10 cellular contexts compared by ENCODE assay signal in the genomic region with DNA sequence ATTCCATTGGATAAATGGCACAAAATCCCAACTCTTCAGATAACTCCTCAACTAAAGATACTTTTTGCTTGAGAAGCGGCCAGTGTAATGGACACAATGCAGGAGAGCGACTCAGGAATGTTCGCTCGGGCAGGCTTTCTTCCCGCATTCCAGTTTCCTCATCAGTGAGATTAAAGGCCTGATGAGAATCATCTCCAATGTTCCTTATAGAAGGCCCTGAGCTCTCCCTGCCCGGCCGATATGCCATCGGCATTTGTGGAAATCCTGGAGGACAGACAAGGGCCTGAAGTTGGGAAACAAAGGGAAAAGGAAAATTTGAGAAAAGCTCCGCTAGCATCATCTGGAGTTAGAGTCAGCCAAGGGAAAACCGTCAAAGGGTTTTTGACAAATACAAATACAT.
"Had no signal": no experiment of that assay in that cellular context is flagged by ENCODE, and none has a peak within 500 bp of the region (broad histone marks: within the 10 kb centered on the region; RNA-seq: fewer than 3 reads in every experiment).

No MANE protein-coding gene starts in this region.

- H3K9me3 Mint-ChIP-seq: activated naive CD4-positive, alpha-beta T cell treated with anti-CD3 and anti-CD28 coated beads, Interleukin-2, amount 50 U/mL, for 24 hours; natural killer cell treated with Interleukin-12 subunit alpha and Interleukin-12 subunit beta and Interleukin-15 and Interleukin-18, amount 100 ng/mL, for 72 hours had no signal

- H3K27ac Mint-ChIP-seq: activated naive CD4-positive, alpha-beta T cell treated with anti-CD3 and anti-CD28 coated beads, Interleukin-2, amount 50 U/mL, for 24 hours had no signal

- H3K36me3 Mint-ChIP-seq: natural killer cell treated with Interleukin-12 subunit alpha and Interleukin-12 subunit beta and Interleukin-15 and Interleukin-18, amount 100 ng/mL, for 72 hours had no signal

- ATAC-seq: natural killer cell treated with Interleukin-12 subunit alpha and Interleukin-12 subunit beta and Interleukin-15 and Interleukin-18, amount 100 ng/mL, for 72 hours had no signal

- DNase-seq: activated CD4-positive, alpha-beta T cell treated with anti-CD3 and anti-CD28 coated beads, Interleukin-2, amount 50 U/mL, for 48 hours; activated gamma-delta T cell; amniotic stem cell; mesenchymal stem cell; stimulated activated CD8-positive, alpha-beta memory T cell treated with anti-CD3 and anti-CD28 coated beads, Interleukin-4, amount 100 ng/mL, for 48 hours; stimulated activated naive CD4-positive, alpha-beta T cell treated with Interleukin-2 at 50 U/mL for 16 hours; thyroid gland; uterus had no signal

- H3K4me3 Mint-ChIP-seq: activated naive CD4-positive, alpha-beta T cell treated with anti-CD3 and anti-CD28 coated beads, Interleukin-2, amount 50 U/mL, for 24 hours; natural killer cell treated with Interleukin-12 subunit alpha and Interleukin-12 subunit beta and Interleukin-15 and Interleukin-18, amount 100 ng/mL, for 72 hours had no signal

- H3K27me3 Mint-ChIP-seq: activated naive CD4-positive, alpha-beta T cell treated with anti-CD3 and anti-CD28 coated beads, Interleukin-2, amount 50 U/mL, for 24 hours; natural killer cell treated with Interleukin-12 subunit alpha and Interleukin-12 subunit beta and Interleukin-15 and Interleukin-18, amount 100 ng/mL, for 72 hours had no signal
